In genomic region chr1:39854314-39854713, GRCh38 we compare ENCODE assay signal across 17 cellular contexts. TPM values are rescaled to one million over a fixed set of nuclear protein-coding genes. Genes with fewer than 3 reads are reported as not detected.
DNase-seq lines count a peak whose midpoint lies in the region; ATAC-seq and TF ChIP-seq lines count a peak whose summit lies in the region.
"Had no signal": no experiment of that assay in that cellular context is flagged by ENCODE, and none has a peak within 500 bp of the region (broad histone marks: within the 10 kb centered on the region; RNA-seq: fewer than 3 reads in every experiment).

No MANE protein-coding gene starts in this region.

- peaks cover 58% of the 10 kb centered on the region for H3K79me2 ChIP-seq in MM.1S (ENCODE audit: low read length)

- H3K9me2 ChIP-seq in MM.1S (replicated peaks; ENCODE audit: insufficient read depth, low read length) = no peaks in the 10 kb centered on the region

- H3K4me3 ChIP-seq in MM.1S (ENCODE audit: low read length) = no peak overlapping the region
- H3K4me3 ChIP-seq: BLaER1 treated with 17β-estradiol and CSF1 and Interleukin-3, amounts not matched to agents 10 nM and 100 nM had no signal

- no peak for TF ChIP-seq CTCF in activated CD8-positive, alpha-beta T cell treated with anti-CD3 and anti-CD28 coated beads for 36 hours (IDR thresholded peaks at IDR 0.05)
- TF ChIP-seq CTCF in MM.1S (IDR thresholded peaks at IDR 0.05; ENCODE audit: low read length) = no peak

- DNase-seq in activated CD8-positive, alpha-beta T cell treated with anti-CD3 and anti-CD28 coated beads for 36 hours = no peak
- DNase-seq in activated CD8-positive, alpha-beta T cell treated with anti-CD3 and anti-CD28 coated beads, Interleukin-2, amount 10 ng/mL, durations not matched to agents 7 days and 5 days = no peak
- DNase-seq in activated naive CD8-positive, alpha-beta T cell treated with anti-CD3 and anti-CD28 coated beads, Interleukin-2, amount 50 U/mL, for 24 hours = no peak
- peak; percentile 7 for DNase-seq in MM.1S
- no peak for DNase-seq in SHP77 treated with DMSO at 0.1 percent for 48 hours (lab: John Stamatoyannopoulos, UW)
- DNase-seq: CD4-positive, CD25-positive, alpha-beta regulatory T cell; CD8-positive, alpha-beta memory T cell; COR-L47; DMS 273 treated with DMSO at 0.1 percent for 48 hours; DMS53; DND-41; EL; H9 had no signal

- no peak overlapping the region for H3K9ac ChIP-seq in MM.1S (ENCODE audit: low read length)
- H3K9ac ChIP-seq: BLaER1 treated with 17β-estradiol and CSF1 and Interleukin-3, amounts not matched to agents 10 nM and 100 nM had no signal

- H3K27me3 Mint-ChIP-seq in activated CD8-positive, alpha-beta T cell treated with anti-CD3 and anti-CD28 coated beads for 36 hours = no peaks in the 10 kb centered on the region
- no peaks in the 10 kb centered on the region for H3K27me3 Mint-ChIP-seq in activated CD8-positive, alpha-beta T cell treated with anti-CD3 and anti-CD28 coated beads, Interleukin-2, amount 10 ng/mL, durations not matched to agents 7 days and 5 days (ENCODE audit: low read depth)
- no peaks in the 10 kb centered on the region for H3K27me3 Mint-ChIP-seq in activated naive CD8-positive, alpha-beta T cell
- no peaks in the 10 kb centered on the region for H3K27me3 Mint-ChIP-seq in activated naive CD8-positive, alpha-beta T cell treated with anti-CD3 and anti-CD28 coated beads, Interleukin-2, amount 50 U/mL, for 24 hours
- H3K27me3 Mint-ChIP-seq: B cell; CD4-positive, CD25-positive, alpha-beta regulatory T cell; CD8-positive, alpha-beta memory T cell had no signal

- no peak overlapping the region for H3K4me3 Mint-ChIP-seq in activated CD8-positive, alpha-beta T cell treated with anti-CD3 and anti-CD28 coated beads for 36 hours
- H3K4me3 Mint-ChIP-seq in activated CD8-positive, alpha-beta T cell treated with anti-CD3 and anti-CD28 coated beads, Interleukin-2, amount 10 ng/mL, durations not matched to agents 7 days and 5 days = no peak overlapping the region
- no peak overlapping the region for H3K4me3 Mint-ChIP-seq in activated naive CD8-positive, alpha-beta T cell
- no peak overlapping the region for H3K4me3 Mint-ChIP-seq in activated naive CD8-positive, alpha-beta T cell treated with anti-CD3 and anti-CD28 coated beads, Interleukin-2, amount 50 U/mL, for 24 hours
- H3K4me3 Mint-ChIP-seq: B cell; CD4-positive, CD25-positive, alpha-beta regulatory T cell; CD8-positive, alpha-beta memory T cell; H9 had no signal

- 0 out of 2 replicates have a peak, but pooled peaks cover 4% of the 10 kb centered on the region for H3K36me3 ChIP-seq in MM.1S (replicated peaks; ENCODE audit: insufficient read depth, low read length)

- CTCF ChIA-PET in activated CD8-positive, alpha-beta T cell treated with anti-CD3 and anti-CD28 coated beads for 36 hours (lab: Charles Lee) = interaction anchor here (1.7 kb wide), 1 partner anchor 65 kb away, joined by 3 read pairs; no protein-coding TSS in a partner anchor
- CTCF ChIA-PET in activated CD8-positive, alpha-beta T cell treated with anti-CD3 and anti-CD28 coated beads, Interleukin-2, amount 10 ng/mL, durations not matched to agents 7 days and 5 days (lab: Charles Lee) = no interaction called here

- H3K4me2 ChIP-seq in MM.1S (ENCODE audit: low read depth, low read length) = peak overlapping the region; percentile 1; the same call in 1 of the 2 replicates
- H3K4me2 ChIP-seq: BLaER1 treated with 17β-estradiol and CSF1 and Interleukin-3, amounts not matched to agents 10 nM and 100 nM had no signal

- H3K4me1 Mint-ChIP-seq in activated CD8-positive, alpha-beta T cell treated with anti-CD3 and anti-CD28 coated beads for 36 hours (ENCODE audit: low read depth) = peaks cover 9% of the 10 kb centered on the region
- peaks cover 5% of the 10 kb centered on the region for H3K4me1 Mint-ChIP-seq in activated CD8-positive, alpha-beta T cell treated with anti-CD3 and anti-CD28 coated beads, Interleukin-2, amount 10 ng/mL, durations not matched to agents 7 days and 5 days (ENCODE audit: low read depth)
- peaks cover 12% of the 10 kb centered on the region for H3K4me1 Mint-ChIP-seq in activated naive CD8-positive, alpha-beta T cell (ENCODE audit: low read depth)
- peaks cover 7% of the 10 kb centered on the region for H3K4me1 Mint-ChIP-seq in activated naive CD8-positive, alpha-beta T cell treated with anti-CD3 and anti-CD28 coated beads, Interleukin-2, amount 50 U/mL, for 24 hours
- H3K4me1 Mint-ChIP-seq: B cell had no signal

- no peak overlapping the region for H2AFZ ChIP-seq in MM.1S (ENCODE audit: low read length)

- peak overlapping the region; percentile 11 for H3K27ac Mint-ChIP-seq in activated CD8-positive, alpha-beta T cell treated with anti-CD3 and anti-CD28 coated beads for 36 hours
- H3K27ac Mint-ChIP-seq in activated CD8-positive, alpha-beta T cell treated with anti-CD3 and anti-CD28 coated beads, Interleukin-2, amount 10 ng/mL, durations not matched to agents 7 days and 5 days = no peak overlapping the region
- H3K27ac Mint-ChIP-seq in activated naive CD8-positive, alpha-beta T cell = peak overlapping the region; percentile 41
- H3K27ac Mint-ChIP-seq in activated naive CD8-positive, alpha-beta T cell treated with anti-CD3 and anti-CD28 coated beads, Interleukin-2, amount 50 U/mL, for 24 hours = no peak overlapping the region
- H3K27ac Mint-ChIP-seq: B cell, H9 had no signal

- POLR2A ChIA-PET in activated CD8-positive, alpha-beta T cell treated with anti-CD3 and anti-CD28 coated beads for 36 hours (lab: Charles Lee) = no interaction called here
- POLR2A ChIA-PET in activated CD8-positive, alpha-beta T cell treated with anti-CD3 and anti-CD28 coated beads, Interleukin-2, amount 10 ng/mL, durations not matched to agents 7 days and 5 days (lab: Charles Lee) = no interaction called here

- H3K9me3 Mint-ChIP-seq in activated CD8-positive, alpha-beta T cell treated with anti-CD3 and anti-CD28 coated beads for 36 hours = no peaks in the 10 kb centered on the region
- H3K9me3 Mint-ChIP-seq in activated CD8-positive, alpha-beta T cell treated with anti-CD3 and anti-CD28 coated beads, Interleukin-2, amount 10 ng/mL, durations not matched to agents 7 days and 5 days (ENCODE audit: insufficient read depth) = no peaks in the 10 kb centered on the region
- H3K9me3 Mint-ChIP-seq in activated naive CD8-positive, alpha-beta T cell (ENCODE audit: low read depth) = no peaks in the 10 kb centered on the region
- H3K9me3 Mint-ChIP-seq in activated naive CD8-positive, alpha-beta T cell treated with anti-CD3 and anti-CD28 coated beads, Interleukin-2, amount 50 U/mL, for 24 hours = no peaks in the 10 kb centered on the region
- H3K9me3 Mint-ChIP-seq: CD4-positive, CD25-positive, alpha-beta regulatory T cell; CD8-positive, alpha-beta memory T cell; H9 had no signal

- H3F3A ChIP-seq in MM.1S (ENCODE audit: insufficient read depth, low read length) = peaks cover 5% of the 10 kb centered on the region; the same call in 1 of the 2 replicates

- intact Hi-C loops in activated CD8-positive, alpha-beta T cell treated with anti-CD3 and anti-CD28 coated beads for 36 hours (cut with micrococcal nuclease) = no loop called here

- ATAC-seq in activated CD8-positive, alpha-beta T cell treated with anti-CD3 and anti-CD28 coated beads for 36 hours = peak; percentile 27
- no peak for ATAC-seq in activated CD8-positive, alpha-beta T cell treated with anti-CD3 and anti-CD28 coated beads, Interleukin-2, amount 10 ng/mL, durations not matched to agents 7 days and 5 days
- no peak for ATAC-seq in activated naive CD8-positive, alpha-beta T cell treated with anti-CD3 and anti-CD28 coated beads, Interleukin-2, amount 50 U/mL, for 24 hours
- ATAC-seq: HepG2 had no signal

- no peaks in the 10 kb centered on the region for H4K20me1 ChIP-seq in MM.1S (ENCODE audit: insufficient read depth, low read length)

- H3K36me3 Mint-ChIP-seq in activated CD8-positive, alpha-beta T cell treated with anti-CD3 and anti-CD28 coated beads for 36 hours (ENCODE audit: low read depth) = peaks cover 22% of the 10 kb centered on the region
- peaks cover 18% of the 10 kb centered on the region for H3K36me3 Mint-ChIP-seq in activated CD8-positive, alpha-beta T cell treated with anti-CD3 and anti-CD28 coated beads, Interleukin-2, amount 10 ng/mL, durations not matched to agents 7 days and 5 days (ENCODE audit: low read depth)
- peaks cover 12% of the 10 kb centered on the region for H3K36me3 Mint-ChIP-seq in activated naive CD8-positive, alpha-beta T cell
- peaks cover 29% of the 10 kb centered on the region for H3K36me3 Mint-ChIP-seq in activated naive CD8-positive, alpha-beta T cell treated with anti-CD3 and anti-CD28 coated beads, Interleukin-2, amount 50 U/mL, for 24 hours (ENCODE audit: low read depth)

- peaks cover 18% of the 10 kb centered on the region; the same call in 1 of the 2 replicates for H3K4me1 ChIP-seq in MM.1S (ENCODE audit: low read length)

- no peaks in the 10 kb centered on the region for H3K9me3 ChIP-seq in MM.1S (replicated peaks; ENCODE audit: insufficient read depth, low read length)
- H3K9me3 ChIP-seq: BLaER1 treated with 17β-estradiol and CSF1 and Interleukin-3, amounts not matched to agents 10 nM and 100 nM had no signal

- H3K27me3 ChIP-seq in MM.1S (replicated peaks; ENCODE audit: insufficient read depth, low read length) = no peaks in the 10 kb centered on the region
- H3K27me3 ChIP-seq: BLaER1 treated with 17β-estradiol and CSF1 and Interleukin-3, amounts not matched to agents 10 nM and 100 nM had no signal

- H3K27ac ChIP-seq in MM.1S (ENCODE audit: low read length) = no peak overlapping the region
- H3K27ac ChIP-seq: BLaER1 treated with 17β-estradiol and CSF1 and Interleukin-3, amounts not matched to agents 10 nM and 100 nM had no signal

RNA-seq across cellular contexts. Expression of gene TRIT1, which starts 29.0 kb away (rescaled TPM):
- total RNA-seq in activated CD8-positive, alpha-beta T cell treated with anti-CD3 and anti-CD28 coated beads for 36 hours = 10 to 100 TPM; 34.2 to 34.5 TPM
- 10 to 100 TPM; 18.2 to 18.8 TPM for total RNA-seq in activated CD8-positive, alpha-beta T cell treated with anti-CD3 and anti-CD28 coated beads, Interleukin-2, amount 10 ng/mL, durations not matched to agents 7 days and 5 days

RNA-seq across cellular contexts. Expression of gene MYCL, which starts 47.4 kb away (rescaled TPM):
- under 1 TPM; 0.13 to 0.20 TPM for total RNA-seq in activated CD8-positive, alpha-beta T cell treated with anti-CD3 and anti-CD28 coated beads for 36 hours
- total RNA-seq in activated CD8-positive, alpha-beta T cell treated with anti-CD3 and anti-CD28 coated beads, Interleukin-2, amount 10 ng/mL, durations not matched to agents 7 days and 5 days = not detected
- total RNA-seq: CD4-positive, CD25-positive, alpha-beta regulatory T cell had no signal

Comparison
In these comparisons a context has a peak if more than half of its experiments do, and no peak if none do; other contexts are left out.
1. H3K27ac Mint-ChIP-seq: peak in activated CD8-positive, alpha-beta T cell treated with anti-CD3 and anti-CD28 coated beads for 36 hours (single experiment) and activated naive CD8-positive, alpha-beta T cell (single experiment); none in activated CD8-positive, alpha-beta T cell treated with anti-CD3 and anti-CD28 coated beads, Interleukin-2, amount 10 ng/mL, durations not matched to agents 7 days and 5 days (single experiment) and activated naive CD8-positive, alpha-beta T cell treated with anti-CD3 and anti-CD28 coated beads, Interleukin-2, amount 50 U/mL, for 24 hours (single experiment).